Comparison of ENCODE assay signal across 23 cellular contexts in genomic region chr3:64493149-64493548, GRCh38.
"Had no signal": no experiment of that assay in that cellular context is flagged by ENCODE, and none has a peak within 500 bp of the region (broad histone marks: within the 10 kb centered on the region; RNA-seq: fewer than 3 reads in every experiment).

No MANE protein-coding gene starts in this region.

- H3K4me2 ChIP-seq: hepatocyte had no signal

- H3K4me3 ChIP-seq: coronary artery, dorsolateral prefrontal cortex, esophagus muscularis mucosa, gastrocnemius medialis, heart right ventricle, hepatocyte, left ventricle myocardium inferior, lower lobe of right lung had no signal

- H3K9me3 ChIP-seq: esophagus muscularis mucosa, gastrocnemius medialis, heart right ventricle, left ventricle myocardium inferior, lower lobe of right lung had no signal

- H3K36me3 ChIP-seq: esophagus muscularis mucosa, gastrocnemius medialis, heart right ventricle, left ventricle myocardium inferior, lower lobe of right lung had no signal

- H3K79me2 ChIP-seq: hepatocyte had no signal

- DNase-seq: dermis blood vessel endothelial cell; dorsolateral prefrontal cortex; effector CD4-positive, alpha-beta T cell; effector memory CD4-positive, alpha-beta T cell; foreskin melanocyte; gastrocnemius medialis; glutamatergic neuron; head of caudate nucleus; heart right ventricle; hypothalamus; immature natural killer cell; islet precursor cell; kidney; kidney glomerular epithelial cell; left colon; left ventricle myocardium inferior; lower lobe of right lung; mesendoderm; midbrain had no signal

- ATAC-seq: gastrocnemius medialis, heart right ventricle, left colon, left lobe of liver, lower lobe of right lung had no signal

- H2AFZ ChIP-seq: hepatocyte had no signal

- H3K27me3 ChIP-seq: esophagus muscularis mucosa, gastrocnemius medialis, hepatocyte had no signal

- H3K4me1 ChIP-seq: lower lobe of right lung had no signal

- H3K27ac ChIP-seq: coronary artery, dorsolateral prefrontal cortex, esophagus muscularis mucosa, gastrocnemius medialis, heart right ventricle, left ventricle myocardium inferior, lower lobe of right lung had no signal
